26 cellular contexts compared by ENCODE assay signal in genomic region chr20:37461376-37461775, GRCh38.
"Had no signal": no experiment of that assay in that cellular context is flagged by ENCODE, and none has a peak within 500 bp of the region (broad histone marks: within the 10 kb centered on the region; RNA-seq: fewer than 3 reads in every experiment).

No MANE protein-coding gene starts in this region.

- H3K27me3 ChIP-seq: testis, thyroid gland, tibial nerve, transverse colon, upper lobe of left lung, upper lobe of right lung, uterus, vagina had no signal

- H3K4me3 ChIP-seq: stomach, suprapubic skin, testis, thoracic aorta, thyroid gland, tibial artery, tibial nerve, transverse colon, upper lobe of left lung, upper lobe of right lung, uterus, vagina had no signal

- DNase-seq: stimulated activated CD4-positive, alpha-beta T cell treated with anti-CD3 and anti-CD28 coated beads, Interleukin-2, amount 100 ng/mL, for 48 hours; stimulated activated CD4-positive, alpha-beta T cell treated with anti-CD3 and anti-CD28 coated beads, Interleukin-4, amount 100 ng/mL, for 1 hour; stimulated activated CD4-positive, alpha-beta T cell treated with anti-CD3 and anti-CD28 coated beads, Interleukin-4, amount 100 ng/mL, for 24 hours; stimulated activated CD4-positive, alpha-beta T cell treated with anti-CD3 and anti-CD28 coated beads, Interleukin-4, amount 100 ng/mL, for 4 hours; stimulated activated CD8-positive, alpha-beta memory T cell treated with anti-CD3 and anti-CD28 coated beads, Interleukin-4, amount 100 ng/mL, for 48 hours; stimulated activated naive B cell treated with anti-CD40 and anti-IgM and Interleukin-4, amounts not matched to agents 10 μg/mL and 1 μg/mL and 100 μg/mL, for 72 hours; stimulated activated naive CD4-positive, alpha-beta T cell; stimulated activated naive CD4-positive, alpha-beta T cell treated with Interleukin-2 at 50 U/mL for 16 hours; stimulated activated naive CD8-positive, alpha-beta T cell treated with anti-CD3 and anti-CD28 coated beads, Interleukin-15, amount 100 ng/mL, for 72 hours; stimulated activated naive CD8-positive, alpha-beta T cell treated with anti-CD3 and anti-CD28 coated beads, Interleukin-15, Interleukin-2, amounts not matched to agents 100 U/mL and 50 U/mL, for 24 hours; stomach; substantia nigra; testis; thyroid gland; tibial artery; transverse colon; trophoblast cell; upper lobe of right lung; uterus had no signal

- H3K27ac ChIP-seq: stomach, suprapubic skin, testis, thoracic aorta, thyroid gland, tibial artery, tibial nerve, transverse colon, upper lobe of left lung, upper lobe of right lung, uterus, vagina had no signal

- H3K9me3 ChIP-seq: suprapubic skin, testis, thyroid gland, transverse colon, vagina had no signal

- ATAC-seq: stimulated activated effector memory CD8-positive, alpha-beta T cell treated with anti-CD3 and anti-CD28 coated beads, Interleukin-12 subunit alpha, Interleukin-12 subunit beta, amount 100 ng/mL, for 72 hours; stimulated activated memory B cell treated with anti-CD40 and anti-IgM and Interleukin-4, amounts not matched to agents 10 μg/mL and 1 μg/mL and 100 μg/mL, for 72 hours; stimulated activated naive B cell treated with anti-CD40 and anti-IgM and Interleukin-4, amounts not matched to agents 10 μg/mL and 1 μg/mL and 100 μg/mL, for 72 hours; stimulated activated naive CD8-positive, alpha-beta T cell treated with anti-CD3 and anti-CD28 coated beads, Interleukin-15, amount 100 ng/mL, for 72 hours; stimulated activated naive CD8-positive, alpha-beta T cell treated with anti-CD3 and anti-CD28 coated beads, Interleukin-15, Interleukin-2, amounts not matched to agents 100 U/mL and 50 U/mL, for 24 hours; upper lobe of right lung had no signal

- H3K4me1 ChIP-seq: stomach, suprapubic skin, testis, thyroid gland, tibial artery, tibial nerve, transverse colon, upper lobe of left lung, upper lobe of right lung, uterus, vagina had no signal

- H3K36me3 ChIP-seq: stomach, suprapubic skin, thoracic aorta, thyroid gland, tibial artery, tibial nerve, transverse colon, upper lobe of left lung, upper lobe of right lung, uterus, vagina had no signal
